8 cellular contexts compared by ENCODE assay signal in the genomic region with DNA sequence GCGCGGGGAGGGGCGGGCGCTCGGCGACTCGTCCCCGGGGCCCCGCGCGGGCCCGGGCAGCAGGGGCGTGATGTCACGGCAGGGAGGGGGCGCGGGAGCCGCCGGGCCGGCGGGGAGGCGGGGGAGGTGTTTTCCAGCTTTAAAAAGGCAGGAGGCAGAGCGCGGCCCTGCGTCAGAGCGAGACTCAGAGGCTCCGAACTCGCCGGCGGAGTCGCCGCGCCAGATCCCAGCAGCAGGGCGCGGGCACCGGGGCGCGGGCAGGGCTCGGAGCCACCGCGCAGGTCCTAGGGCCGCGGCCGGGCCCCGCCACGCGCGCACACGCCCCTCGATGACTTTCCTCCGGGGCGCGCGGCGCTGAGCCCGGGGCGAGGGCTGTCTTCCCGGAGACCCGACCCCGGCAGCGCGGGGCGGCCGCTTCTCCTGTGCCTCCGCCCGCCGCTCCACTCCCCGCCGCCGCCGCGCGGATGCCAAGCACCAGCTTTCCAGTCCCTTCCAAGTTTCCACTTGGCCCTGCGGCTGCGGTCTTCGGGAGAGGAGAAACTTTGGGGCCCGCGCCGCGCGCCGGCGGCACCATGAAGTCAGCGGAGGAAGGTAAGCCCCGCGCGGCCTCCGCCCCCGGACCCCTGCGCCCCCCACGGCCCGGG. TPM values are rescaled to one million over a fixed set of nuclear protein-coding genes. Genes with fewer than 3 reads are reported as not detected.
DNase-seq lines count a peak whose midpoint lies in the region; ATAC-seq and TF ChIP-seq lines count a peak whose summit lies in the region.

Gene NFATC1 (plus strand): TSS at position 170 of the 644 bp plus-strand sequence. CDS start 295 bp downstream, at position 465.

- H3K27me3 Mint-ChIP-seq in CD8-positive, alpha-beta T cell (ENCODE audit: low read depth), result peaks cover 4% of the 10 kb centered on the region

- H3K27ac Mint-ChIP-seq in CD8-positive, alpha-beta T cell, result peak within 1 kb of the TSS; percentile 76

- POLR2A ChIA-PET in CD8-positive, alpha-beta T cell (lab: Charles Lee), result interaction anchor here (1.0 kb wide), 2 partner anchors 9 to 128 kb away, joined by 4 read pairs; no protein-coding TSS in a partner anchor

- peaks cover 4% of the 10 kb centered on the region for H3K36me3 Mint-ChIP-seq in CD8-positive, alpha-beta T cell

- H3K9me3 Mint-ChIP-seq in CD8-positive, alpha-beta T cell, result no peaks in the 10 kb centered on the region

- H3K4me3 ChIP-seq in CD8-positive, alpha-beta T cell (ENCODE audit: low read depth, low read length), result peak within 1 kb of the TSS; percentile 59
- H3K4me3 ChIP-seq in adipocyte (ENCODE audit: low read length) (peak within 1 kb of the TSS; percentile 66), right atrium auricular region (peak within 1 kb of the TSS; percentile 58 to 71), gastrocnemius medialis (peak within 1 kb of the TSS; percentile 65 to 76 (median 68))

- H3K27ac ChIP-seq in CD8-positive, alpha-beta T cell (ENCODE audit: low read depth, low read length), result no peak within 1 kb of the TSS
- peak within 1 kb of the TSS; percentile 95 to 96 for H3K27ac ChIP-seq in right atrium auricular region
- peak within 1 kb of the TSS; percentile 93 to 97 (median 96) for H3K27ac ChIP-seq in gastrocnemius medialis

- H3K4me1 ChIP-seq in CD8-positive, alpha-beta T cell (ENCODE audit: insufficient read depth, low read length), result peaks cover 31% of the 10 kb centered on the region
- H3K4me1 ChIP-seq in adipocyte (ENCODE audit: control insufficient read depth, insufficient read depth, low read length), result peaks cover 6% of the 10 kb centered on the region
- H3K4me1 ChIP-seq in right atrium auricular region, result peaks cover 0 to 43% of the 10 kb centered on the region in 2 donors
- peaks cover 19 to 32% of the 10 kb centered on the region in 2 donors for H3K4me1 ChIP-seq in gastrocnemius medialis

- no peaks in the 10 kb centered on the region for H3K36me3 ChIP-seq in CD8-positive, alpha-beta T cell (ENCODE audit: insufficient read depth, low read length)
- no peaks in the 10 kb centered on the region for H3K36me3 ChIP-seq in adipocyte (ENCODE audit: control insufficient read depth, insufficient read depth, low read length, severe bottlenecking)
- H3K36me3 ChIP-seq in right atrium auricular region, result no peaks in the 10 kb centered on the region
- no peaks in the 10 kb centered on the region for H3K36me3 ChIP-seq in gastrocnemius medialis

- in situ Hi-C loops in SK-MEL-5 (cut with HindIII; ENCODE audit: low pct_unique_long_range_greater_than_20kb, low sequenced_read_pairs), result no loop called here
- in situ Hi-C loops in gastrocnemius medialis (cut with MboI; ENCODE audit: low sequenced_read_pairs in 4 of 4), result no loop called here

- no peaks in the 10 kb centered on the region for H3K9me3 ChIP-seq in CD8-positive, alpha-beta T cell (ENCODE audit: low read length)
- no peaks in the 10 kb centered on the region for H3K9me3 ChIP-seq in adipocyte (ENCODE audit: control insufficient read depth, low read length)
- H3K9me3 ChIP-seq in right atrium auricular region, result no peaks in the 10 kb centered on the region
- H3K9me3 ChIP-seq in gastrocnemius medialis, result no peaks in the 10 kb centered on the region

- peak in 6 of 7 experiments; percentile 30 to 83 (median 58) for DNase-seq in CD8-positive, alpha-beta T cell
- DNase-seq in SK-MEL-5 (ENCODE audit: low read depth, low spot score) (peak; percentile 60), adipocyte (ENCODE audit: low read depth) (peak; percentile 86), right atrium auricular region (ENCODE audit: low spot score) (peak; percentile 89), gastrocnemius medialis (peak in 1 of 2 donors; percentile 66)

- no peak for TF ChIP-seq CTCF in CD8-positive, alpha-beta T cell (IDR thresholded peaks at IDR 0.05)
- peak in 1 of 2 donors; percentile 13 for TF ChIP-seq CTCF in right atrium auricular region (IDR thresholded peaks at IDR 0.05)
- TF ChIP-seq CTCF in gastrocnemius medialis (IDR thresholded peaks at IDR 0.05 in 4 of 5, conservative IDR thresholded peaks at IDR 0.05 in 1 of 5), result no peak

- intact Hi-C loops in CD8-positive, alpha-beta T cell (cut with DNase I, micrococcal nuclease), result loop anchor here (5.0 to 10.0 kb wide), 2 partner anchors 49 to 281 kb away; partner anchors contain the start of gene CTDP1 (in 1 of the 2)
- intact Hi-C loops in gastrocnemius medialis (cut with DNase I; ENCODE audit: low total_unique reads), result loop anchor here (2.0 to 5.0 kb wide), 3 partner anchors 131 to 327 kb away; partner anchors contain the start of genes ATP9B and CTDP1

- peak within 1 kb of the TSS; percentile 86 for H3K4me3 Mint-ChIP-seq in CD8-positive, alpha-beta T cell

- CTCF ChIA-PET in CD8-positive, alpha-beta T cell (lab: Charles Lee), result interaction anchor here (1.3 to 4.0 kb wide), 4 partner anchors 10 to 134 kb away, joined by 3 to 19 read pairs (median 12); no protein-coding TSS in a partner anchor

- no peaks in the 10 kb centered on the region for H3K27me3 ChIP-seq in CD8-positive, alpha-beta T cell (ENCODE audit: insufficient read depth, low read length)
- peaks cover 17% of the 10 kb centered on the region for H3K27me3 ChIP-seq in adipocyte (replicated peaks; ENCODE audit: control insufficient read depth, insufficient read depth, low read length)
- no peaks in the 10 kb centered on the region for H3K27me3 ChIP-seq in right atrium auricular region
- H3K27me3 ChIP-seq in gastrocnemius medialis, result no peaks in the 10 kb centered on the region

- peak; percentile 81 to 82 for TF ChIP-seq POLR2A in gastrocnemius medialis (IDR thresholded peaks at IDR 0.05)

- peaks cover 34% of the 10 kb centered on the region for H3K4me1 Mint-ChIP-seq in CD8-positive, alpha-beta T cell (ENCODE audit: low read depth)

- H3K9ac ChIP-seq in adipocyte (ENCODE audit: low read length), result no peak within 1 kb of the TSS

- ATAC-seq in CD8-positive, alpha-beta T cell, result peak; percentile 44
- ATAC-seq in HG02759 (IDR thresholded peaks at IDR 0.05; ENCODE audit: unreplicated experiment), result peak; percentile 24
- peak; percentile 16 to 22 for ATAC-seq in gastrocnemius medialis
- ATAC-seq in HG03457 (IDR thresholded peaks at IDR 0.05; ENCODE audit: unreplicated experiment), result no peak
- ATAC-seq in HG02642 (IDR thresholded peaks at IDR 0.05; ENCODE audit: poor library complexity, unreplicated experiment), result no peak

RNA-seq across cellular contexts. Expression of gene NFATC1, which starts in this region (rescaled TPM):
- 10 to 100 TPM; 91.1 to 93.7 TPM for total RNA-seq in CD8-positive, alpha-beta T cell
- 4.9 and 5.8 TPM in 2 replicates for total RNA-seq in SK-MEL-5 (2014; rRNA removed; shearing (Covaris generic))
- polyA plus RNA-seq in SK-MEL-5 (2015; cell fraction: cytosol; rRNA removed), result 21.9 and 29.5 TPM in 2 replicates
- 4.1 and 13.1 TPM in 2 replicates for polyA plus RNA-seq in SK-MEL-5 (2015; cell fraction: nucleus; rRNA removed)
- total RNA-seq in right atrium auricular region, result 10 to 100 TPM; 19.0 to 20.2 TPM
- 10 to 100 TPM in 3 of 4 donors, 1 to 10 TPM in 1; 7.1 to 74.7 (median 28.4) TPM for total RNA-seq in gastrocnemius medialis

Comparison
In these comparisons a context has a peak if more than half of its experiments do, and no peak if none do; other contexts are left out.
1. ATAC-seq: peak in CD8-positive, alpha-beta T cell (single experiment), HG02759 (single experiment) and gastrocnemius medialis (2 of 2); none in HG03457 (single experiment) and HG02642 (single experiment).
2. Peak in every context shown above with its lines, with median percentiles within 50 percentile points of each other: H3K4me3 ChIP-seq.